12 cellular contexts compared by ENCODE assay signal in genomic region chr17:20613905-20614304, GRCh38. TPM values are rescaled to one million over a fixed set of nuclear protein-coding genes. Genes with fewer than 3 reads are reported as not detected.
"Had no signal": no experiment of that assay in that cellular context is flagged by ENCODE, and none has a peak within 500 bp of the region (broad histone marks: within the 10 kb centered on the region; RNA-seq: fewer than 3 reads in every experiment).

No MANE protein-coding gene starts in this region.

- H2AFZ ChIP-seq: GM23248, GM23338 had no signal

- ATAC-seq: GM23338, HCT116 had no signal

- H3K4me3 ChIP-seq: GM23248, GM23338, HAP-1 had no signal

- FAIRE-seq: H1, H54 had no signal

- H3K4me2 ChIP-seq: GM23338 had no signal

- H3K27ac Mint-ChIP-seq: GM23338, H9, HFFc6 had no signal

- H3K9me3 Mint-ChIP-seq: GM23338, H9, HFFc6 had no signal

- H3K27ac ChIP-seq: GM23248 had no signal

- H3K36me3 ChIP-seq: HAP-1 had no signal

- H3K4me1 Mint-ChIP-seq: GM23338 had no signal

- H3K9me3 ChIP-seq: HAP-1 had no signal

- DNase-seq: GM23248, GOT3, H7, HCEC 1CT, HFFc6 had no signal

- H3K4me1 ChIP-seq: HAP-1 had no signal

- H3K9ac ChIP-seq: GM23248 had no signal

- H3K4me3 Mint-ChIP-seq: GM23338, H9, HFFc6 had no signal

RNA-seq across cellular contexts. Expression of gene CDRT15L2, which starts 34.4 kb away (rescaled TPM):
- total RNA-seq: GM23248, GM23338, H1, H4, H7, H9, HFFc6 had no signal
- polyA plus RNA-seq: GM23248, GM23338, H1 had no signal
